Comparison of ENCODE assay signal across 7 cellular contexts in genomic region chr2:169732583-169733358, GRCh38. TPM values are rescaled to one million over a fixed set of nuclear protein-coding genes. Genes with fewer than 3 reads are reported as not detected.
A peak's percentile ranks its signal among the peaks of the same experiment; 100 is the strongest.
DNase-seq lines count a peak whose midpoint lies in the region; ATAC-seq and TF ChIP-seq lines count a peak whose summit lies in the region.

No MANE protein-coding gene starts in this region.

- H3K4me2 ChIP-seq in HCT116 (ENCODE audit: low read length): peak overlapping the region; percentile 92

- CTCF ChIA-PET in HCT116 (lab: Charles Lee): no interaction called here

- H3K36me3 Mint-ChIP-seq in T-helper 1 cell treated with Interleukin-12 subunit alpha and Interleukin-12 subunit beta and Interleukin-4 antibody, amounts not matched to agents 30 μg/mL and 1 μg/mL, for 36 hours (ENCODE audit: low read depth): no peaks in the 10 kb centered on the region

- H3K9me3 Mint-ChIP-seq in T-helper 1 cell treated with Interleukin-12 subunit alpha and Interleukin-12 subunit beta and Interleukin-4 antibody, amounts not matched to agents 30 μg/mL and 1 μg/mL, for 36 hours: no peaks in the 10 kb centered on the region

- H3K4me1 ChIP-seq in HCT116 (ENCODE audit: control insufficient read depth in 1 of 2, insufficient read depth in 2 of 2, low read length in 2 of 2) (peaks cover 6 to 30% of the 10 kb centered on the region in 2 experiments; a peak in 3 of 4 replicates), cardiac muscle cell (ENCODE audit: low read depth) (peaks cover 23% of the 10 kb centered on the region), sigmoid colon (peaks cover 0 to 35% (median 22%) of the 10 kb centered on the region in 4 donors)

- H3K9me2 ChIP-seq in HCT116 (ENCODE audit: insufficient read depth): no peaks in the 10 kb centered on the region

- intact Hi-C loops in HCT116 (cut with micrococcal nuclease): no loop called here
- intact Hi-C loops in sigmoid colon (cut with DNase I): loop anchor here (5.0 kb wide), 1 partner anchor 35 kb away; no protein-coding TSS in a partner anchor

- BruUV-seq in HCT116 (replicated peaks; lab: Mats Ljungman, UMichigan): no TSS peak

- RAD21 ChIA-PET in HCT116 (lab: Charles Lee; ENCODE audit: low non-redundant PET in 1 of 2, low total read pairs in 2 of 2, uncharacterized antibody in 2 of 2, unreplicated experiment in 2 of 2): no interaction called here

- no peak for TF ChIP-seq EP300 in sigmoid colon (IDR thresholded peaks at IDR 0.05)

- H2AFZ ChIP-seq in HCT116 (ENCODE audit: low read depth, low read length, poor library complexity, severe bottlenecking): peak overlapping the region; percentile 52

- ATAC-seq in HCT116 (no peak), HG02884 (IDR thresholded peaks at IDR 0.05; ENCODE audit: unreplicated experiment) (no peak)

- TF ChIP-seq CTCF in HCT116 (IDR thresholded peaks at IDR 0.05 in 2 of 3, conservative IDR thresholded peaks at IDR 0.05 in 1 of 3; ENCODE audit: borderline replicate concordance in 1 of 3, insufficient read depth in 1 of 3, low read depth in 2 of 3, low read length in 2 of 3) (no peak), cardiac muscle cell (IDR thresholded peaks at IDR 0.05; ENCODE audit: low read depth, low read length) (no peak), sigmoid colon (IDR thresholded peaks at IDR 0.05) (no peak)

- H3K4me1 Mint-ChIP-seq in T-helper 1 cell treated with Interleukin-12 subunit alpha and Interleukin-12 subunit beta and Interleukin-4 antibody, amounts not matched to agents 30 μg/mL and 1 μg/mL, for 36 hours (ENCODE audit: low read depth): peaks cover 13% of the 10 kb centered on the region

- H3K27me3 Mint-ChIP-seq in T-helper 1 cell treated with Interleukin-12 subunit alpha and Interleukin-12 subunit beta and Interleukin-4 antibody, amounts not matched to agents 30 μg/mL and 1 μg/mL, for 36 hours (ENCODE audit: low read depth): peaks cover 39% of the 10 kb centered on the region

- TF ChIP-seq POLR2A in HCT116 (IDR thresholded peaks at IDR 0.05; ENCODE audit: borderline replicate concordance, extremely low read depth, insufficient read depth, insufficient read length) (no peak), sigmoid colon (IDR thresholded peaks at IDR 0.05) (no peak)

- H3K9me3 ChIP-seq in HCT116 (ENCODE audit: control insufficient read depth in 1 of 2, insufficient read depth in 1 of 2, low read depth in 1 of 2, low read length in 2 of 2) (no peaks in the 10 kb centered on the region), cardiac muscle cell (ENCODE audit: low read depth) (no peaks in the 10 kb centered on the region), sigmoid colon (no peaks in the 10 kb centered on the region)

- H4K20me1 ChIP-seq in HCT116 (ENCODE audit: insufficient read depth): no peaks in the 10 kb centered on the region

- no peak overlapping the region for H3K27ac Mint-ChIP-seq in T-helper 1 cell treated with Interleukin-12 subunit alpha and Interleukin-12 subunit beta and Interleukin-4 antibody, amounts not matched to agents 30 μg/mL and 1 μg/mL, for 36 hours

- peak overlapping the region; percentile 88 for H3K4me3 Mint-ChIP-seq in T-helper 1 cell treated with Interleukin-12 subunit alpha and Interleukin-12 subunit beta and Interleukin-4 antibody, amounts not matched to agents 30 μg/mL and 1 μg/mL, for 36 hours

- peaks cover 33% of the 10 kb centered on the region for H3K79me2 ChIP-seq in HCT116 (ENCODE audit: insufficient read depth, low read length)

- H3K36me3 ChIP-seq in HCT116 (ENCODE audit: control insufficient read depth in 1 of 2, insufficient read depth in 2 of 2, low read length in 2 of 2) (peaks cover 0 to 10% of the 10 kb centered on the region in 2 experiments; a peak in 1 of 4 replicates), cardiac muscle cell (no peaks in the 10 kb centered on the region), sigmoid colon (no peaks in the 10 kb centered on the region)

- no peak for TF ChIP-seq RAD21 in HCT116 (IDR thresholded peaks at IDR 0.05; ENCODE audit: low read depth)

- no peaks in the 10 kb centered on the region for H3K27me3 ChIP-seq in HCT116 (ENCODE audit: insufficient read depth, low read length)
- no peaks in the 10 kb centered on the region for H3K27me3 ChIP-seq in cardiac muscle cell
- no peaks in the 10 kb centered on the region for H3K27me3 ChIP-seq in sigmoid colon

- H3K4me3 ChIP-seq in HCT116 (replicated peaks in 1 of 2; ENCODE audit: low read depth in 1 of 2, low read length in 2 of 2): peak overlapping the region; percentile 68 to 69
- H3K4me3 ChIP-seq in cardiac muscle cell: peak overlapping the region; percentile 81
- peak overlapping the region; percentile 48 to 75 (median 72) for H3K4me3 ChIP-seq in sigmoid colon

- H3K27ac ChIP-seq in HCT116 (ENCODE audit: low read depth, low read length) (peak overlapping the region; percentile 72), cardiac muscle cell (peak overlapping the region; percentile 73), sigmoid colon (peak overlapping the region; percentile 77 to 86 (median 80))

- POLR2A ChIA-PET in HCT116 (lab: Charles Lee): no interaction called here

- H3K9ac ChIP-seq in HCT116 (ENCODE audit: low read length): peak overlapping the region; percentile 73

- WGBS in sigmoid colon, 2 donors: 50 to 52% methylated on average over 13 of the region's 13 CpGs

- DNase-seq in HCT116 (ENCODE audit: low read depth, low spot score) (no peak), cardiac muscle cell (ENCODE audit: low read depth in 1 of 2, low spot score in 1 of 2) (no peak), sigmoid colon (no peak), NCI-H146 treated with DMSO at 0.1 percent for 48 hours (lab: John Stamatoyannopoulos, UW; ENCODE audit: unreplicated experiment) (no peak), D341Med (ENCODE audit: low spot score) (no peak)

TF ChIP-seq in HCT116, 20 proteins besides CTCF, POLR2A, EP300 and RAD21:
- TF ChIP-seq ATF3 (IDR thresholded peaks at IDR 0.05) (no peak), EZH2phosphoT487 (IDR thresholded peaks at IDR 0.05; ENCODE audit: borderline replicate concordance) (no peak), REST (IDR thresholded peaks at IDR 0.05; ENCODE audit: low read depth) (no peak), ZFX (IDR thresholded peaks at IDR 0.05) (no peak), FOSL1 (IDR thresholded peaks at IDR 0.05; ENCODE audit: low read depth) (no peak), JUND (IDR thresholded peaks at IDR 0.05) (no peak), YY1 (IDR thresholded peaks at IDR 0.05; ENCODE audit: extremely low read depth, insufficient replicate concordance, low read depth, low read length) (no peak), SRF (IDR thresholded peaks at IDR 0.05; ENCODE audit: low read depth) (no peak), ZNF274 (IDR thresholded peaks at IDR 0.05; ENCODE audit: low read depth, low read length) (no peak), CBX3 (IDR thresholded peaks at IDR 0.05; ENCODE audit: low read depth) (no peak)
TF ChIP-seq in HCT116: peak in this region for 0.

RNA-seq across cellular contexts. Expression of gene KLHL23, which starts 0.9 kb away (rescaled TPM):
- 27.8 TPM for total RNA-seq in HCT116 (2021; ENCODE audit: unreplicated experiment)
- 18.2 and 28.9 TPM in 2 replicates for polyA plus RNA-seq in HCT116 (2012)
- 32.2 and 46.2 TPM in 2 replicates for total RNA-seq in cardiac muscle cell
- 17.1 and 27.6 TPM in 2 replicates for polyA plus RNA-seq in cardiac muscle cell
- 10 to 100 TPM; 59.5 to 66.0 (median 64.4) TPM for total RNA-seq in sigmoid colon
- polyA plus RNA-seq in sigmoid colon: 1 to 10 TPM; 4.1 to 4.8 (median 4.6) TPM

RNA-seq across cellular contexts. Expression of gene PHOSPHO2, which starts 38.5 kb away (rescaled TPM):
- total RNA-seq in HCT116 (2021; ENCODE audit: unreplicated experiment) (2.8 TPM), cardiac muscle cell (3.4 and 3.8 TPM in 2 replicates), sigmoid colon (10 to 100 TPM in 2 of 4 donors, 1 to 10 TPM in 2; 5.8 to 19.9 (median 14.3) TPM)
- 0.50 and 0.66 TPM in 2 replicates for polyA plus RNA-seq in HCT116 (2012)
- polyA plus RNA-seq in cardiac muscle cell (3.8 and 7.0 TPM in 2 replicates), sigmoid colon (10 to 100 TPM in 1 of 3 donors, 1 to 10 TPM in 2; 3.8 to 15.3 (median 6.6) TPM)

RNA-seq across cellular contexts. Expression of gene CFAP210, which starts 38.6 kb away (rescaled TPM):
- total RNA-seq in HCT116 (2021; ENCODE audit: unreplicated experiment) (not detected), cardiac muscle cell (not detected in 2 replicates), sigmoid colon (not detected)
- polyA plus RNA-seq in HCT116 (2012): 0.06 TPM in 1 of 2 replicates, not detected in the other
- polyA plus RNA-seq in cardiac muscle cell (0.28 and 0.31 TPM in 2 replicates), sigmoid colon (under 1 TPM in 1 of 3 donors, not detected in 2; 0.04 TPM)
